In genomic region chr7:23191022-23191421, GRCh38 we compare ENCODE assay signal across 19 cellular contexts. TPM values are rescaled to one million over a fixed set of nuclear protein-coding genes. Genes with fewer than 3 reads are reported as not detected.
DNase-seq lines count a peak whose midpoint lies in the region; ATAC-seq and TF ChIP-seq lines count a peak whose summit lies in the region.
"Had no signal": no experiment of that assay in that cellular context is flagged by ENCODE, and none has a peak within 500 bp of the region (broad histone marks: within the 10 kb centered on the region; RNA-seq: fewer than 3 reads in every experiment).

No MANE protein-coding gene starts in this region.

- in situ Hi-C loops in SK-MEL-5 (cut with HindIII; ENCODE audit: low pct_unique_long_range_greater_than_20kb, low sequenced_read_pairs) = loop anchor here (10.0 kb wide), 1 partner anchor 74 kb away; no protein-coding TSS in a partner anchor

- TF ChIP-seq POLR2A in erythroblast (IDR thresholded peaks at IDR 0.05; ENCODE audit: low read length) = peak; percentile 20

- DNase-seq in COLO829 (ENCODE audit: low spot score) (peak; percentile 55), HuH-7 (ENCODE audit: low spot score) (peak; percentile 79), SK-MEL-5 (ENCODE audit: low read depth, low spot score) (peak; percentile 79), erythroblast (lab: John Stamatoyannopoulos, UW) (peak; percentile 94 to 97), NCI-H345 (lab: John Stamatoyannopoulos, UW) (no peak), germinal center (ENCODE audit: low spot score) (no peak)
- DNase-seq: activated T-cell treated with anti-CD3 and anti-CD28 coated beads, Interleukin-2, amount 50 U/mL, for 72 hours; AML-193; body of pancreas; DND-41; H9; lower lobe of right lung; NCI-H748 treated with DMSO at 0.1 percent for 48 hours; nucleus accumbens; SHP77 treated with DMSO at 0.1 percent for 48 hours had no signal

- ATAC-seq in GM18870 (IDR thresholded peaks at IDR 0.05; ENCODE audit: unreplicated experiment) = no peak
- ATAC-seq in HG03280 (IDR thresholded peaks at IDR 0.05; ENCODE audit: unreplicated experiment) = no peak
- ATAC-seq: activated CD4-positive, CD25-positive, alpha-beta regulatory T cell treated with anti-CD3 and anti-CD28 coated beads, Interleukin-2, amount 50 U/mL, for 24 hours; activated naive CD4-positive, alpha-beta T cell treated with anti-CD3 and anti-CD28 coated beads, Interleukin-2, amount 50 U/mL, for 72 hours; activated T-cell treated with anti-CD3 and anti-CD28 coated beads, Interleukin-2, amount 50 U/mL, for 72 hours; body of pancreas; lower lobe of right lung had no signal

RNA-seq across cellular contexts. Expression of gene NUP42, which starts 9.2 kb away (rescaled TPM):
- total RNA-seq in SK-MEL-5 (2014; rRNA removed; shearing (Covaris generic)) = 86.5 and 93.5 TPM in 2 replicates
- 67.5 and 76.7 TPM in 2 replicates for polyA plus RNA-seq in SK-MEL-5 (2015; cell fraction: cytosol; rRNA removed)
- 201 and 226 TPM in 2 replicates for polyA plus RNA-seq in SK-MEL-5 (2015; cell fraction: nucleus; rRNA removed)

RNA-seq across cellular contexts. Expression of gene GPNMB, which starts 55.6 kb away (rescaled TPM):
- 1,248 and 1,278 TPM in 2 replicates for total RNA-seq in SK-MEL-5 (2014; rRNA removed; shearing (Covaris generic))
- 994 and 1,090 TPM in 2 replicates for polyA plus RNA-seq in SK-MEL-5 (2015; cell fraction: cytosol; rRNA removed)
- polyA plus RNA-seq in SK-MEL-5 (2015; cell fraction: nucleus; rRNA removed) = 446 and 448 TPM in 2 replicates

Comparison
In these comparisons a context has a peak if more than half of its experiments do, and no peak if none do; other contexts are left out.
1. DNase-seq: peak in COLO829 (single experiment), HuH-7 (single experiment), SK-MEL-5 (single experiment) and erythroblast (2 of 2); none in NCI-H345 (single experiment) and germinal center (single experiment).